In the genomic region with DNA sequence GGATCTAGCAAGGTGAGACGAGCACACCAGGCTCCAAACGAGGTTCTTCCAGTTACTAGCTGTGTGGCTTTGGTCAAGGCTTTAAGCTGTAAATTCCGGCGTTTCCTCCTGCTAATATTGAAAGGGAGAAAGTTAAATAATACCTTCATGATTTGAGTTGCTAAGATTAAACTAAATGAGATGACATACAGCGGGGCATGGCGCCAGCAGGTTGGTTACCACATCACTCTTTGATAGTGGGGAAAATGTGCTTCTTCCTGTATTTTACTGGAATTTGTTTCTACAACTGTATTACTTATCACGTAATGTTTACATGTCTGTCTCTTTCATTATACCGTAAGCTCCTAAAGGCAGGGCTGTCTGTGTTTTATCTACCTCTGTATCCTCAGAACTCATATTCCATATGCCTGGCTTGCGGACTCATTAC, we compare ENCODE assay signal across 8 cellular contexts. TPM values are rescaled to one million over a fixed set of nuclear protein-coding genes. Genes with fewer than 3 reads are reported as not detected.
A peak's percentile ranks its signal among the peaks of the same experiment; 100 is the strongest.
DNase-seq lines count a peak whose midpoint lies in the region; ATAC-seq, FAIRE-seq and TF ChIP-seq lines count a peak whose summit lies in the region.

No MANE protein-coding gene starts in this region.

- BruUV-seq in K562 (replicated peaks; lab: Mats Ljungman, UMichigan) = no TSS peak

- H3K4me3 ChIP-seq in AG09309 (ENCODE audit: control insufficient read depth, low read depth, low read length) (peak overlapping the region; percentile 71), HEK293 (ENCODE audit: low read depth, low read length) (peak overlapping the region; percentile 86), K562 (peak overlapping the region; percentile 76), thyroid gland (replicated peaks in 1 of 3) (peak overlapping the region; percentile 38 to 94 (median 74))

- DNase-seq in AG09309 (ENCODE audit: low read depth) (no peak), K562 (ENCODE audit: extremely low read depth in 1 of 4, low spot score in 3 of 4) (peak in 1 of 4 experiments; percentile 33), left colon (peak in 1 of 2 donors; percentile 36), thyroid gland (peak in 1 of 2 donors; percentile 37), germinal center (ENCODE audit: low spot score) (no peak), RCC 7860 (ENCODE audit: low spot score) (no peak), NAMALWA (ENCODE audit: low spot score) (no peak)

- ATAC-seq in K562 (peak; percentile 1; the same call in 1 of the 3 replicates), left colon (peak; percentile 5)

- H3K27ac ChIP-seq in HEK293 (ENCODE audit: extremely low read depth, low read depth, low read length) (peak overlapping the region; percentile 99), K562 (ENCODE audit: extremely low read depth, low read depth, low read length) (peak overlapping the region; percentile 100), thyroid gland (peak overlapping the region in 1 of 3 donors; percentile 85)

- H4K20me1 ChIP-seq in K562 (replicated peaks; ENCODE audit: control insufficient read depth, insufficient read depth, low read length) = no peaks in the 10 kb centered on the region

- peaks cover 26 to 37% of the 10 kb centered on the region in 2 experiments for H3K36me3 ChIP-seq in HEK293 (ENCODE audit: control insufficient read depth in 2 of 2, insufficient read depth in 1 of 2, low read length in 2 of 2)
- H3K36me3 ChIP-seq in K562 (ENCODE audit: control insufficient read depth, insufficient read depth, low read length) = peaks cover 43% of the 10 kb centered on the region
- H3K36me3 ChIP-seq in thyroid gland = no peaks in the 10 kb centered on the region

- POLR2A ChIA-PET in HEK293 (lab: Yijun Ruan, JAX) (interaction anchor here (0.9 to 3.8 kb wide), 19 partner anchors 10 to 348 kb away, joined by 3 to 35 read pairs (median 6); a partner anchor contains a TSS), K562 (lab: Yijun Ruan, JAX) (interaction anchor here (0.6 to 7.8 kb wide), 19 partner anchors 9 to 905 kb away, joined by 3 to 80 read pairs (median 4); a partner anchor contains a TSS)

- no peaks in the 10 kb centered on the region for H3K9me3 ChIP-seq in HEK293 (ENCODE audit: control insufficient read depth, insufficient read depth, low read depth, low read length)
- H3K9me3 ChIP-seq in K562 (replicated peaks; ENCODE audit: control insufficient read depth, insufficient read depth, low read depth, low read length) = no peaks in the 10 kb centered on the region
- no peaks in the 10 kb centered on the region for H3K9me3 ChIP-seq in thyroid gland

- peaks cover 56% of the 10 kb centered on the region for H3K79me2 ChIP-seq in K562 (ENCODE audit: control insufficient read depth, insufficient read depth, low read length)

- FAIRE-seq in K562 (lab: Jason Lieb, UNC) (peak; percentile 60), RCC 7860 (lab: Jason Lieb, UNC) (no peak)

- CTCF ChIA-PET in HEK293 (lab: Yijun Ruan, JAX) (interaction anchor here (0.6 to 16.0 kb wide), 21 partner anchors 10 to 793 kb away, joined by 3 to 216 read pairs (median 4); a partner anchor contains a TSS), K562 (lab: Yijun Ruan, JAX; ENCODE audit: low intra/inter-chr PET ratio) (interaction anchor here (0.6 kb wide), 1 partner anchor 9 kb away, joined by 3 read pairs; no protein-coding TSS in a partner anchor)

- TF ChIP-seq RAD21 in K562 (CRISPR knock-in tag; conservative IDR thresholded peaks at IDR 0.05 in 1 of 2, IDR thresholded peaks at IDR 0.05 in 1 of 2) = no peak

- in situ Hi-C loops in K562 (cut with MboI) = no loop called here

- peak overlapping the region; percentile 100 for H2AFZ ChIP-seq in K562 (ENCODE audit: low read depth, low read length)

- peak overlapping the region; percentile 98 to 100 for H3K9ac ChIP-seq in K562 (ENCODE audit: insufficient read depth in 1 of 2, low read depth in 2 of 2, low read length in 2 of 2)

- H3K9me1 ChIP-seq in K562 (ENCODE audit: control insufficient read depth, insufficient read depth, low read length) = no peaks in the 10 kb centered on the region

- no peak for TF ChIP-seq POLR2A in K562 (conservative IDR thresholded peaks at IDR 0.05)
- no peak for TF ChIP-seq POLR2A in thyroid gland (IDR thresholded peaks at IDR 0.05)

- under 1% methylated on average over 9 of the region's 9 CpGs for WGBS in K562 (ENCODE audit: insufficient coverage, low coverage, missing lambda C conversion rate)
- WGBS in thyroid gland, 2 donors = 5 to 6% methylated on average over 9 of the region's 9 CpGs

- intact Hi-C loops in K562 (cut with micrococcal nuclease) (no loop called here), left colon (cut with DNase I, micrococcal nuclease) (no loop called here), thyroid gland (cut with DNase I) (loop anchor here (10.0 kb wide), 1 partner anchor 341 kb away; no protein-coding TSS in a partner anchor)

- no peak for TF ChIP-seq EP300 in K562 (IDR thresholded peaks at IDR 0.05; ENCODE audit: low read length)

- no peak for TF ChIP-seq CTCF in AG09309 (IDR thresholded peaks at IDR 0.05; ENCODE audit: control insufficient read depth, insufficient read depth, low read depth, low read length, missing control alignments)
- TF ChIP-seq CTCF in HEK293 (tag by site-specific recombination; IDR thresholded peaks at IDR 0.05) = no peak
- TF ChIP-seq CTCF in K562 (IDR thresholded peaks at IDR 0.05 in 2 of 3, conservative IDR thresholded peaks at IDR 0.05 in 1 of 3; ENCODE audit: insufficient read depth in 2 of 3, low read depth in 1 of 3, low read length in 3 of 3) = no peak
- no peak for TF ChIP-seq CTCF in thyroid gland (IDR thresholded peaks at IDR 0.05)

- H3K4me2 ChIP-seq in K562 (ENCODE audit: insufficient read depth, low read length) = peak overlapping the region; percentile 99

- H3K4me1 ChIP-seq in HEK293 (ENCODE audit: control insufficient read depth, insufficient read depth, low read length) (no peaks in the 10 kb centered on the region), K562 (replicated peaks in 1 of 2; ENCODE audit: control insufficient read depth in 2 of 2, insufficient read depth in 2 of 2, low read length in 2 of 2) (peaks cover 0 to 28% of the 10 kb centered on the region in 2 experiments; a peak in 2 of 5 replicates), thyroid gland (peaks cover 18 to 22% of the 10 kb centered on the region in 2 donors)

- H3K27me3 ChIP-seq in K562 (ENCODE audit: control insufficient read depth in 2 of 2, insufficient read depth in 2 of 2, low read length in 2 of 2) (no peaks in the 10 kb centered on the region), thyroid gland (no peaks in the 10 kb centered on the region)

RNA-seq across cellular contexts. Expression of a gene that starts 0.6 kb away (rescaled TPM):
- 16.9 and 22.0 TPM in 2 replicates for total RNA-seq in K562 (2011; cell fraction: chromatin; rRNA removed; ENCODE audit: low replicate concordance)
- 16.6 and 19.2 TPM in 2 replicates for total RNA-seq in K562 (2011; cell fraction: nucleolus; rRNA removed)
- 25.1 and 30.4 TPM in 2 replicates for total RNA-seq in K562 (2011; cell fraction: nucleoplasm; rRNA removed)
- total RNA-seq in K562 (2014; rRNA removed) (65.8 and 86.0 TPM in 2 replicates), K562 (2014; rRNA removed; fragmentation: Illumina TruSeq; extraction: Trizol) (130 and 132 TPM in 2 replicates), K562 (2015; rRNA removed; fragmentation: Illumina TruSeq; extraction: Trizol) (107 and 119 TPM in 2 replicates), K562 (2021) (86.9 and 90.1 TPM in 2 replicates), left colon (10 to 100 TPM; 10.1 to 12.6 TPM), thyroid gland (10 to 100 TPM; 35.3 to 69.4 (median 44.3) TPM)
- polyA plus RNA-seq in K562 (2011; rRNA removed) (113 and 137 TPM in 2 replicates), K562 (2014; fragmentation: Illumina TruSeq; extraction: Trizol) (116 and 156 TPM in 2 replicates), K562 (2014; fragmentation: Nextera tagmentation; extraction: Ambion mirVana) (100 to 1,000 TPM; 195 to 205 TPM), K562 (2014; rRNA removed) (87.9 and 108 TPM in 2 replicates)
- 95.1 and 112 TPM in 2 replicates for polyA plus RNA-seq in K562 (2011; cell fraction: cytosol; rRNA removed)
- polyA plus RNA-seq in K562 (2011; cell fraction: nucleus; rRNA removed) = 24.2 and 38.0 TPM in 2 replicates
- polyA plus RNA-seq in K562 (2012) = 81.7 and 93.9 TPM in 2 replicates
- 105 and 126 TPM in 2 replicates for polyA minus RNA-seq in K562 (2011; rRNA and poly(A)+ RNA removed)
- 34.9 and 49.9 TPM in 2 replicates for polyA minus RNA-seq in K562 (2011; cell fraction: cytosol; rRNA and poly(A)+ RNA removed)
- 11.2 and 16.2 TPM in 2 replicates for polyA minus RNA-seq in K562 (2011; cell fraction: nucleus; rRNA and poly(A)+ RNA removed)

RNA-seq across cellular contexts. Expression of a gene that starts 11.7 kb away (rescaled TPM):
- 94.9 and 122 TPM in 2 replicates for total RNA-seq in K562 (2011; cell fraction: chromatin; rRNA removed; ENCODE audit: low replicate concordance)
- total RNA-seq in K562 (2011; cell fraction: nucleolus; rRNA removed) = 56.4 and 60.3 TPM in 2 replicates
- 122 and 177 TPM in 2 replicates for total RNA-seq in K562 (2011; cell fraction: nucleoplasm; rRNA removed)
- total RNA-seq in K562 (2014; rRNA removed) = 47.2 and 63.5 TPM in 2 replicates
- total RNA-seq in K562 (2014; rRNA removed; fragmentation: Illumina TruSeq; extraction: Trizol) = 81.6 and 89.0 TPM in 2 replicates
- 56.9 and 58.5 TPM in 2 replicates for total RNA-seq in K562 (2015; rRNA removed; fragmentation: Illumina TruSeq; extraction: Trizol)
- 74.8 and 80.1 TPM in 2 replicates for total RNA-seq in K562 (2021)
- 92.9 and 95.9 TPM in 2 replicates for polyA plus RNA-seq in K562 (2011; rRNA removed)
- polyA plus RNA-seq in K562 (2011; cell fraction: cytosol; rRNA removed) = 47.9 and 60.0 TPM in 2 replicates
- polyA plus RNA-seq in K562 (2011; cell fraction: nucleus; rRNA removed) = 59.9 and 67.0 TPM in 2 replicates
- 71.0 and 74.5 TPM in 2 replicates for polyA plus RNA-seq in K562 (2012)
- polyA plus RNA-seq in K562 (2014; fragmentation: Illumina TruSeq; extraction: Trizol) = 96.1 and 111 TPM in 2 replicates
- polyA plus RNA-seq in K562 (2014; fragmentation: Nextera tagmentation; extraction: Ambion mirVana) = 10 to 100 TPM; 35.2 to 41.9 TPM
- 46.7 and 67.6 TPM in 2 replicates for polyA plus RNA-seq in K562 (2014; rRNA removed)
- polyA minus RNA-seq in K562 (2011; rRNA and poly(A)+ RNA removed) = 51.7 and 54.4 TPM in 2 replicates
- polyA minus RNA-seq in K562 (2011; cell fraction: cytosol; rRNA and poly(A)+ RNA removed) = 23.9 and 29.3 TPM in 2 replicates
- 9.6 and 22.3 TPM in 2 replicates for polyA minus RNA-seq in K562 (2011; cell fraction: nucleus; rRNA and poly(A)+ RNA removed)
- total RNA-seq in left colon = 10 to 100 TPM; 53.9 to 59.3 TPM
- total RNA-seq in thyroid gland = 10 to 100 TPM; 58.2 to 89.6 (median 68.9) TPM

RNA-seq across cellular contexts. Expression of a gene that starts 34.8 kb away (rescaled TPM):
- total RNA-seq in K562 (2011; cell fraction: chromatin; rRNA removed; ENCODE audit: low replicate concordance) = 1.5 and 2.5 TPM in 2 replicates
- 0.66 and 1.5 TPM in 2 replicates for total RNA-seq in K562 (2011; cell fraction: nucleolus; rRNA removed)
- 1.2 and 1.6 TPM in 2 replicates for total RNA-seq in K562 (2011; cell fraction: nucleoplasm; rRNA removed)
- total RNA-seq in K562 (2014; rRNA removed) (0.18 TPM in 1 of 2 replicates, not detected in the other), K562 (2014; rRNA removed; fragmentation: Illumina TruSeq; extraction: Trizol) (not detected in 2 replicates), K562 (2015; rRNA removed; fragmentation: Illumina TruSeq; extraction: Trizol) (0.14 TPM in 1 of 2 replicates, not detected in the other), K562 (2021) (0.47 and 0.49 TPM in 2 replicates), left colon (1 to 10 TPM; 3.8 to 7.8 TPM), thyroid gland (1 to 10 TPM; 1.1 to 4.6 (median 2.9) TPM)
- polyA plus RNA-seq in K562 (2011; rRNA removed) (0.46 and 0.61 TPM in 2 replicates), K562 (2014; fragmentation: Illumina TruSeq; extraction: Trizol) (0.43 TPM in 1 of 2 replicates, not detected in the other), K562 (2014; fragmentation: Nextera tagmentation; extraction: Ambion mirVana) (1 to 10 TPM in 1 of 2 experiments, under 1 TPM in 1; 0.21 to 1.0 TPM), K562 (2014; rRNA removed) (0.69 TPM in 1 of 2 replicates, not detected in the other)
- polyA plus RNA-seq in K562 (2011; cell fraction: cytosol; rRNA removed) = 0.19 and 0.31 TPM in 2 replicates
- 1.2 and 1.9 TPM in 2 replicates for polyA plus RNA-seq in K562 (2011; cell fraction: nucleus; rRNA removed)
- polyA plus RNA-seq in K562 (2012) = 0.33 and 1.8 TPM in 2 replicates
- polyA minus RNA-seq in K562 (2011; rRNA and poly(A)+ RNA removed) = 0.67 TPM in 1 of 2 replicates, not detected in the other
- not detected in 2 replicates for polyA minus RNA-seq in K562 (2011; cell fraction: cytosol; rRNA and poly(A)+ RNA removed)
- 0.78 and 0.81 TPM in 2 replicates for polyA minus RNA-seq in K562 (2011; cell fraction: nucleus; rRNA and poly(A)+ RNA removed)
